Comparison of ENCODE assay signal across 33 cellular contexts in genomic region chr20:61760321-61761112, GRCh38.
DNase-seq lines count a peak whose midpoint lies in the region; ATAC-seq and TF ChIP-seq lines count a peak whose summit lies in the region.
"Had no signal": no experiment of that assay in that cellular context is flagged by ENCODE, and none has a peak within 500 bp of the region (broad histone marks: within the 10 kb centered on the region; RNA-seq: fewer than 3 reads in every experiment).

No MANE protein-coding gene starts in this region.

- TF ChIP-seq CTCF in RWPE2 (IDR thresholded peaks at IDR 0.05; ENCODE audit: poor library complexity, severe bottlenecking) (no peak), dorsolateral prefrontal cortex (IDR thresholded peaks at IDR 0.05 in 54 of 56, conservative IDR thresholded peaks at IDR 0.05 in 2 of 56; ENCODE audit: low read depth in 1 of 56, partially characterized antibody in 56 of 56) (peak in 9 of 56 donors; percentile 6 to 38 (median 20))

- intact Hi-C loops in dorsolateral prefrontal cortex (cut with DNase I) = no loop called here

- H3K27me3 ChIP-seq in RWPE2 (ENCODE audit: insufficient read depth, poor library complexity, severe bottlenecking) = no peaks in the 10 kb centered on the region
- H3K27me3 ChIP-seq in dorsolateral prefrontal cortex = peaks cover 0 to 4% (median 0%) of the 10 kb centered on the region in 45 donors
- H3K27me3 ChIP-seq: BLaER1 treated with 17β-estradiol and CSF1 and Interleukin-3, amounts not matched to agents 10 nM and 100 nM; colonic mucosa had no signal

- no peaks in the 10 kb centered on the region for H3K36me3 ChIP-seq in RWPE2 (ENCODE audit: low read depth)
- H3K36me3 ChIP-seq: adrenal gland; BLaER1 treated with 17β-estradiol and CSF1 and Interleukin-3, amounts not matched to agents 10 nM and 100 nM; breast epithelium; colonic mucosa; heart left ventricle; neural progenitor cell; prostate gland had no signal

- H3K9me3 ChIP-seq in RWPE2 (ENCODE audit: severe bottlenecking) = no peaks in the 10 kb centered on the region
- H3K9me3 ChIP-seq: adrenal gland; BLaER1 treated with 17β-estradiol and CSF1 and Interleukin-3, amounts not matched to agents 10 nM and 100 nM; breast epithelium; colonic mucosa; heart left ventricle; prostate gland had no signal

- H3K27ac ChIP-seq in RWPE2 (ENCODE audit: poor library complexity, severe bottlenecking) (no peak overlapping the region), dorsolateral prefrontal cortex (peak overlapping the region in 53 of 59 donors; percentile 23 to 100 (median 90))
- H3K27ac ChIP-seq: adrenal gland; BLaER1 treated with 17β-estradiol and CSF1 and Interleukin-3, amounts not matched to agents 10 nM and 100 nM; breast epithelium; colonic mucosa; heart left ventricle; neural progenitor cell; prostate gland had no signal

- no peaks in the 10 kb centered on the region for H3K36me3 Mint-ChIP-seq in stimulated activated effector memory CD8-positive, alpha-beta T cell treated with anti-CD3 and anti-CD28 coated beads, Interleukin-12 subunit alpha, Interleukin-12 subunit beta, amount 100 ng/mL, for 72 hours
- H3K36me3 Mint-ChIP-seq: neural progenitor cell had no signal

- ATAC-seq in RWPE2 (ENCODE audit: low read depth) = no peak
- no peak for ATAC-seq in stimulated activated effector memory CD8-positive, alpha-beta T cell treated with anti-CD3 and anti-CD28 coated beads, Interleukin-12 subunit alpha, Interleukin-12 subunit beta, amount 100 ng/mL, for 72 hours
- ATAC-seq: HCT116; heart left ventricle; PC-3; stimulated activated naive CD8-positive, alpha-beta T cell treated with anti-CD3 and anti-CD28 coated beads, Interleukin-15, amount 100 ng/mL, for 72 hours had no signal

- H3K4me1 ChIP-seq in RWPE2 (ENCODE audit: insufficient read depth, poor library complexity, severe bottlenecking) = no peaks in the 10 kb centered on the region
- H3K4me1 ChIP-seq: adrenal gland, breast epithelium, colonic mucosa, heart left ventricle, neural progenitor cell, prostate gland had no signal

- H3K4me3 Mint-ChIP-seq in stimulated activated effector memory CD8-positive, alpha-beta T cell treated with anti-CD3 and anti-CD28 coated beads, Interleukin-12 subunit alpha, Interleukin-12 subunit beta, amount 100 ng/mL, for 72 hours = no peak overlapping the region
- H3K4me3 Mint-ChIP-seq: neural progenitor cell; stimulated activated naive CD8-positive, alpha-beta T cell treated with anti-CD3 and anti-CD28 coated beads, Interleukin-15, amount 100 ng/mL, for 72 hours; T-helper 2 cell treated with Interferon-gamma antibody and Interleukin-4, amounts not matched to agents 5 μg/mL and 100 μg/mL, for 36 hours had no signal

- H3K9me3 Mint-ChIP-seq in stimulated activated effector memory CD8-positive, alpha-beta T cell treated with anti-CD3 and anti-CD28 coated beads, Interleukin-12 subunit alpha, Interleukin-12 subunit beta, amount 100 ng/mL, for 72 hours = no peaks in the 10 kb centered on the region
- H3K9me3 Mint-ChIP-seq: neural progenitor cell; stimulated activated naive CD8-positive, alpha-beta T cell treated with anti-CD3 and anti-CD28 coated beads, Interleukin-15, amount 100 ng/mL, for 72 hours; T-helper 2 cell treated with Interferon-gamma antibody and Interleukin-4, amounts not matched to agents 5 μg/mL and 100 μg/mL, for 36 hours had no signal

- no peak overlapping the region for H3K27ac Mint-ChIP-seq in stimulated activated effector memory CD8-positive, alpha-beta T cell treated with anti-CD3 and anti-CD28 coated beads, Interleukin-12 subunit alpha, Interleukin-12 subunit beta, amount 100 ng/mL, for 72 hours
- H3K27ac Mint-ChIP-seq: neural progenitor cell; T-helper 2 cell treated with Interferon-gamma antibody and Interleukin-4, amounts not matched to agents 5 μg/mL and 100 μg/mL, for 36 hours had no signal

- H3K4me3 ChIP-seq in RWPE2 (ENCODE audit: severe bottlenecking) = no peak overlapping the region
- H3K4me3 ChIP-seq in dorsolateral prefrontal cortex = peak overlapping the region in 11 of 59 donors; percentile 3 to 31 (median 9)
- H3K4me3 ChIP-seq: adrenal gland; BLaER1 treated with 17β-estradiol and CSF1 and Interleukin-3, amounts not matched to agents 10 nM and 100 nM; breast epithelium; colonic mucosa; heart left ventricle; neural progenitor cell; prostate gland had no signal

- no peaks in the 10 kb centered on the region for H3K4me1 Mint-ChIP-seq in stimulated activated effector memory CD8-positive, alpha-beta T cell treated with anti-CD3 and anti-CD28 coated beads, Interleukin-12 subunit alpha, Interleukin-12 subunit beta, amount 100 ng/mL, for 72 hours
- H3K4me1 Mint-ChIP-seq: stimulated activated naive CD8-positive, alpha-beta T cell treated with anti-CD3 and anti-CD28 coated beads, Interleukin-15, amount 100 ng/mL, for 72 hours had no signal

- DNase-seq in RWPE2 (ENCODE audit: low spot score) = peak; percentile 77
- peak in 5 of 10 donors; percentile 23 to 55 (median 52) for DNase-seq in dorsolateral prefrontal cortex
- peak; percentile 39 for DNase-seq in midbrain (lab: John Stamatoyannopoulos, UW)
- DNase-seq in superior temporal gyrus (ENCODE audit: extremely low spot score) = peak; percentile 91
- no peak for DNase-seq in NCI-H748 treated with DMSO at 0.1 percent for 48 hours (lab: John Stamatoyannopoulos, UW)
- DNase-seq in stimulated activated effector memory CD8-positive, alpha-beta T cell treated with anti-CD3 and anti-CD28 coated beads, Interleukin-12 subunit alpha, Interleukin-12 subunit beta, amount 100 ng/mL, for 72 hours (ENCODE audit: low spot score in 2 of 2) = no peak
- DNase-seq in activated CD4-positive, alpha-beta T cell treated with anti-CD3 and anti-CD28 coated beads for 4 hours = no peak
- DNase-seq: activated CD4-positive, alpha-beta T cell treated with anti-CD3 and anti-CD28 coated beads for 48 hours; activated CD8-positive, alpha-beta memory T cell treated with anti-CD3 and anti-CD28 coated beads for 24 hours; activated naive CD4-positive, alpha-beta T cell; activated T-cell treated with anti-CD3 and anti-CD28 coated beads, Interleukin-2, amount 50 U/mL, for 1 hour; adrenal gland; colonic mucosa; COR-L47; DMS53; effector memory CD4-positive, alpha-beta T cell; erythroblast; heart left ventricle; Karpas-422; mammary epithelial cell; NCI-H2171; NCI-H510A treated with DMSO at 0.1 percent for 48 hours; NK-92 treated with Interleukin-12 subunit alpha and Interleukin-12 subunit beta, amount 100 ng/mL, for 24 hours; PC-3; Right ventricle myocardium superior; stimulated activated naive CD8-positive, alpha-beta T cell treated with anti-CD3 and anti-CD28 coated beads, Interleukin-15, amount 100 ng/mL, for 72 hours; trophoblast cell had no signal

Comparison
In these comparisons a context has a peak if more than half of its experiments do, and no peak if none do; other contexts are left out.
1. DNase-seq: peak in RWPE2 (single experiment), midbrain (single experiment) and superior temporal gyrus (single experiment); none in NCI-H748 treated with DMSO at 0.1 percent for 48 hours (single experiment), stimulated activated effector memory CD8-positive, alpha-beta T cell treated with anti-CD3 and anti-CD28 coated beads, Interleukin-12 subunit alpha, Interleukin-12 subunit beta, amount 100 ng/mL, for 72 hours (0 of 2) and activated CD4-positive, alpha-beta T cell treated with anti-CD3 and anti-CD28 coated beads for 4 hours (0 of 2).